ENCODE assay signal across 8 cellular contexts in genomic region chr13:26052136-26052736, GRCh38. TPM values are rescaled to one million over a fixed set of nuclear protein-coding genes. Genes with fewer than 3 reads are reported as not detected.
DNase-seq lines count a peak whose midpoint lies in the region; ATAC-seq lines count a peak whose summit lies in the region.
"Had no signal": no experiment of that assay in that cellular context is flagged by ENCODE, and none has a peak within 500 bp of the region (broad histone marks: within the 10 kb centered on the region; RNA-seq: fewer than 3 reads in every experiment).

No MANE protein-coding gene starts in this region.

- intact Hi-C loops in right cardiac atrium (cut with DNase I), result no loop called here

- H3K27me3 ChIP-seq in HUES48 (ENCODE audit: control insufficient read depth, insufficient read depth, low read length), result peaks cover 50% of the 10 kb centered on the region
- H3K27me3 ChIP-seq in right cardiac atrium (ENCODE audit: control insufficient read depth, insufficient read depth), result no peaks in the 10 kb centered on the region

- H3K27ac Mint-ChIP-seq in T-helper 17 cell, result no peak overlapping the region

- H3K4me1 Mint-ChIP-seq in T-helper 17 cell, result peaks cover 9% of the 10 kb centered on the region

- H3K9ac ChIP-seq in HUES48 (ENCODE audit: low read depth, low read length), result no peak overlapping the region

- H3K4me1 ChIP-seq in HUES48 (ENCODE audit: control insufficient read depth, insufficient read depth, low read length) (peaks cover 7% of the 10 kb centered on the region), right cardiac atrium (ENCODE audit: control insufficient read depth, insufficient read depth, low read length) (no peaks in the 10 kb centered on the region)

- peak overlapping the region; percentile 42 for H3K4me3 ChIP-seq in HUES48 (ENCODE audit: low read depth, low read length)
- H3K4me3 ChIP-seq in right cardiac atrium (ENCODE audit: low read length), result peak overlapping the region; percentile 42
- peak overlapping the region in 6 of 7 experiments; percentile 24 to 40 (median 30) for H3K4me3 ChIP-seq in skin epidermis

- H3K36me3 Mint-ChIP-seq in T-helper 17 cell (ENCODE audit: low read depth), result no peaks in the 10 kb centered on the region

- ATAC-seq in T-helper 17 cell, result no peak
- no peak for ATAC-seq in right cardiac atrium

- H3K27me3 Mint-ChIP-seq in T-helper 17 cell, result peaks cover 56% of the 10 kb centered on the region

- H3K9me3 ChIP-seq in HUES48 (ENCODE audit: control insufficient read depth, insufficient read depth, low read length), result no peaks in the 10 kb centered on the region
- H3K9me3 ChIP-seq in T-helper 17 cell (ENCODE audit: control insufficient read depth, low read length, poor library complexity, severe bottlenecking), result no peaks in the 10 kb centered on the region
- no peaks in the 10 kb centered on the region for H3K9me3 ChIP-seq in right cardiac atrium (ENCODE audit: control insufficient read depth, low read length)
- H3K9me3 ChIP-seq: neutrophil had no signal

- H3K27ac ChIP-seq in HUES48 (ENCODE audit: low read depth, low read length) (no peak overlapping the region), right cardiac atrium (ENCODE audit: low read length) (no peak overlapping the region), skin epidermis (peak overlapping the region in 1 of 21 experiments; percentile 21), caudate nucleus (ENCODE audit: low read depth, low read length) (no peak overlapping the region)
- H3K27ac ChIP-seq: neutrophil had no signal

- WGBS in right cardiac atrium, result 29% methylated on average over 18 of the region's 18 CpGs

- no peak for DNase-seq in T-helper 17 cell
- DNase-seq in right cardiac atrium, result no peak
- no peak for DNase-seq in cerebellar cortex (ENCODE audit: low spot score)
- DNase-seq in caudate nucleus (lab: John Stamatoyannopoulos, UW), result no peak
- DNase-seq in stimulated activated CD4-positive, alpha-beta T cell treated with anti-CD3 and anti-CD28 coated beads, Interleukin-2, amount 100 ng/mL, for 24 hours, result no peak

- H3K36me3 ChIP-seq in HUES48 (ENCODE audit: control insufficient read depth, insufficient read depth, low read length), result no peaks in the 10 kb centered on the region
- H3K36me3 ChIP-seq: neutrophil had no signal

- H3K4me3 Mint-ChIP-seq in T-helper 17 cell, result peak overlapping the region; percentile 80

RNA-seq across cellular contexts. Expression of gene SHISA2, which starts 0.4 kb away (rescaled TPM):
- total RNA-seq in T-helper 17 cell (under 1 TPM; 0.37 to 0.62 TPM), right cardiac atrium (under 1 TPM in 3 of 4 donors, not detected in 1; 0.12 to 0.34 (median 0.22) TPM)
- polyA plus RNA-seq in right cardiac atrium, result 0.07 TPM
